15 cellular contexts compared by ENCODE assay signal in the genomic region with DNA sequence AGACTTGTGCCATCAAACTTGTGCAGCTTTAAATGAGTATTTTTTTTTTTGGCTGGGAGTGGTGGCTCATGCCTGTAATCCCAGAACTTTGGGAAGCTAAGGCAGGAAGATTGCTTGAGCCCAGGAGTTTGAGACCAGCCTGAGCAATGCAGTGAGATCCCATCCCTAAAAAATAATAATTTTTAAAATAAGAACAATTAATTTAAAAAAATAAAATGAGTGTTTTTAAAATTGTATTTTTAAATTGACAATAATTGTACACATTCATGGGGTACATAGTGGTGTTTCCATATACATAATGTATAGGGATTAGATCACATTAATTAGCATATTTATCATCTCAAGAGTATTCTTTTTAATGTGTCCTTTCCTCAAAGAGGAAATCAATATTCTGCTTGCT.
"Had no signal": no experiment of that assay in that cellular context is flagged by ENCODE, and none has a peak within 500 bp of the region (broad histone marks: within the 10 kb centered on the region; RNA-seq: fewer than 3 reads in every experiment).

No MANE protein-coding gene starts in this region.

- H3K27ac Mint-ChIP-seq: activated naive CD8-positive, alpha-beta T cell treated with anti-CD3 and anti-CD28 coated beads for 36 hours; dendritic cell treated with granulocyte-macrophage colony-stimulating factor and Interleukin-4, amounts not matched to agents 40 ng/mL and 50 ng/mL, for 4 days; nephron progenitor cell; progenitor cell of endocrine pancreas had no signal

- H3K27me3 Mint-ChIP-seq: activated naive CD8-positive, alpha-beta T cell treated with anti-CD3 and anti-CD28 coated beads for 36 hours; dendritic cell treated with granulocyte-macrophage colony-stimulating factor and Interleukin-4, amounts not matched to agents 40 ng/mL and 50 ng/mL, for 4 days; progenitor cell of endocrine pancreas had no signal

- H3K4me1 Mint-ChIP-seq: activated naive CD8-positive, alpha-beta T cell treated with anti-CD3 and anti-CD28 coated beads for 36 hours had no signal

- H3K36me3 ChIP-seq: tibial nerve, WERI-Rb-1 had no signal

- H3K9me3 Mint-ChIP-seq: activated naive CD8-positive, alpha-beta T cell treated with anti-CD3 and anti-CD28 coated beads for 36 hours; activated T-cell treated with anti-CD3 and anti-CD28 coated beads, Interleukin-2, amount 50 U/mL, for 4 hours; dendritic cell treated with granulocyte-macrophage colony-stimulating factor and Interleukin-4, amounts not matched to agents 40 ng/mL and 50 ng/mL, for 4 days; nephron progenitor cell had no signal

- H3K27ac ChIP-seq: WERI-Rb-1 had no signal

- H3K27me3 ChIP-seq: tibial nerve had no signal

- H3K36me3 Mint-ChIP-seq: activated naive CD8-positive, alpha-beta T cell treated with anti-CD3 and anti-CD28 coated beads for 36 hours had no signal

- ATAC-seq: activated T-cell treated with anti-CD3 and anti-CD28 coated beads, Interleukin-2, amount 50 U/mL, for 4 hours; esophagus mucosa; stimulated activated naive CD8-positive, alpha-beta T cell treated with anti-CD3 and anti-CD28 coated beads, Interleukin-15, Interleukin-2, amounts not matched to agents 100 U/mL and 50 U/mL, for 24 hours had no signal

- H3K4me3 Mint-ChIP-seq: activated naive CD8-positive, alpha-beta T cell treated with anti-CD3 and anti-CD28 coated beads for 36 hours; activated T-cell treated with anti-CD3 and anti-CD28 coated beads, Interleukin-2, amount 50 U/mL, for 4 hours; dendritic cell treated with granulocyte-macrophage colony-stimulating factor and Interleukin-4, amounts not matched to agents 40 ng/mL and 50 ng/mL, for 4 days; nephron progenitor cell had no signal

- DNase-seq: activated CD4-positive, alpha-beta T cell treated with anti-CD3 and anti-CD28 coated beads, Interleukin-2, amount 50 U/mL, for 48 hours; activated CD8-positive, alpha-beta memory T cell treated with anti-CD3 and anti-CD28 coated beads, Interleukin-2, amount 50 U/mL, for 48 hours; activated naive CD4-positive, alpha-beta T cell treated with Interleukin-2 at 50 U/mL for 16 hours; activated naive CD8-positive, alpha-beta T cell treated with anti-CD3 and anti-CD28 coated beads for 36 hours; activated T-cell treated with anti-CD3 and anti-CD28 coated beads, Interleukin-2, amount 50 U/mL, for 4 hours; effector CD4-positive, alpha-beta T cell; hypothalamus; nephron progenitor cell; stimulated activated CD4-positive, alpha-beta T cell treated with anti-CD3 and anti-CD28 coated beads, Interleukin-4, amount 100 ng/mL, for 4 hours; stimulated activated naive CD8-positive, alpha-beta T cell treated with anti-CD3 and anti-CD28 coated beads, Interleukin-15, Interleukin-2, amounts not matched to agents 100 U/mL and 50 U/mL, for 24 hours; WERI-Rb-1 had no signal
